1 cellular context compared by ENCODE assay signal in genomic region chr7:54932818-54933543, GRCh38.
TF ChIP-seq lines count a peak whose summit lies in the region.

No MANE protein-coding gene starts in this region.

TF ChIP-seq in SK-N-SH, 30 proteins besides CTCF, POLR2A, EP300 and RAD21 (continued from another document):
- TF ChIP-seq USF2 (IDR thresholded peaks at IDR 0.05; ENCODE audit: borderline replicate concordance, low read depth, low read length) (no peak), MAX (IDR thresholded peaks at IDR 0.05; ENCODE audit: low read depth) (peak; percentile 56; the same call in 1 of the 2 replicates), MEF2A (IDR thresholded peaks at IDR 0.05; ENCODE audit: borderline replicate concordance, low read depth) (no peak), RCOR1 (IDR thresholded peaks at IDR 0.05; ENCODE audit: low read length) (0 out of 2 replicates have a peak, but pooled peaks have one; percentile 13), RXRA (IDR thresholded peaks at IDR 0.05; ENCODE audit: borderline replicate concordance, low read depth) (no peak), POLR2AphosphoS5 (IDR thresholded peaks at IDR 0.05; ENCODE audit: low read depth, low read length) (peak; percentile 48), FOSL2 (IDR thresholded peaks at IDR 0.05; ENCODE audit: borderline replicate concordance, low read depth) (no peak), EZH2phosphoT487 (IDR thresholded peaks at IDR 0.05; ENCODE audit: borderline replicate concordance, low read depth) (no peak), RFX5 (IDR thresholded peaks at IDR 0.05; ENCODE audit: low read length) (0 out of 2 replicates have a peak, but pooled peaks have one; percentile 9), CHD2 (IDR thresholded peaks at IDR 0.05; ENCODE audit: low read length, partially characterized antibody) (peak; percentile 44)
TF ChIP-seq in SK-N-SH: peak in this region for 10.
